21 cellular contexts compared by ENCODE assay signal in the genomic region with DNA sequence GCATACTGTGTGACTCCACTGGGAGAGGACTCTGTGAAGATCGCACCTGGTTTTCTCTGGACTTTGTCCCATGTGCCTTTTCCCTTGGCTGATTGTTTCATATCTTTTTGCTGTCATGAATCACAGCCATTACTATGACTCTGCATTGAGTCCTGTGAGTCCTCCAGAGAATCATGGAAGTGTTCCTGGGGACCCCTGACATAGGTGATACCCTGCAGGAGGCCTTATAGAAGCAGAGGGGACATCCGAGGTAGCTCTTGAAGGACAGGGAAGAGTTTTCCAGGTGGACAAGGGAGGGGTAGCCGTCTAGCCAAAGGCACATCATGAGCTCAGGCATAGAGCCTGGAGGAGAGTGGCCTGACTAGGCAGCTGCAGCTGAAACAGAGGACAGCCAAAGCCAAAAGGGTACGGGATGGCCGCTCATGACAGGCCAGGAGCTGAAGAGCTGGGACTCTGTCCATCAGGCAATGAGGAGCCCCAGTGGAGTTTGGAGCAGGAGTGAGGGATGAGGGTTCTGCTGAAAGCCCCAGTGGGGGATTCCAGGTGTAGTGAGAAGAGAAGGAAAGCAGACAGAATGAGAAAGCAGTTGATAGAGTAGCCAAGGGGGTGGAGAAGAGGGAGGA.
DNase-seq lines count a peak whose midpoint lies in the region; ATAC-seq, FAIRE-seq and TF ChIP-seq lines count a peak whose summit lies in the region.
"Had no signal": no experiment of that assay in that cellular context is flagged by ENCODE, and none has a peak within 500 bp of the region (broad histone marks: within the 10 kb centered on the region; RNA-seq: fewer than 3 reads in every experiment).

No MANE protein-coding gene starts in this region.

- TF ChIP-seq CTCF in sigmoid colon (IDR thresholded peaks at IDR 0.05) = no peak
- TF ChIP-seq CTCF in vagina (IDR thresholded peaks at IDR 0.05) = no peak

- no peaks in the 10 kb centered on the region for H3K4me1 Mint-ChIP-seq in stimulated activated naive CD8-positive, alpha-beta T cell treated with anti-CD3 and anti-CD28 coated beads, Interleukin-15, amount 100 ng/mL, for 72 hours
- no peaks in the 10 kb centered on the region for H3K4me1 Mint-ChIP-seq in effector memory CD8-positive, alpha-beta T cell (ENCODE audit: low read depth in 2 of 2)
- H3K4me1 Mint-ChIP-seq: GM23338 had no signal

- WGBS in sigmoid colon, 2 donors = 65 to 85% methylated on average over 5 of the region's 5 CpGs

- no peak for TF ChIP-seq EP300 in sigmoid colon (IDR thresholded peaks at IDR 0.05)

- no peak overlapping the region for H3K4me3 Mint-ChIP-seq in stimulated activated naive CD8-positive, alpha-beta T cell treated with anti-CD3 and anti-CD28 coated beads, Interleukin-15, amount 100 ng/mL, for 72 hours
- H3K4me3 Mint-ChIP-seq in effector memory CD8-positive, alpha-beta T cell = no peak overlapping the region
- H3K4me3 Mint-ChIP-seq: B cell; CD8-positive, alpha-beta T cell; GM23338 had no signal

- intact Hi-C loops in sigmoid colon (cut with DNase I) = no loop called here
- intact Hi-C loops in vagina (cut with DNase I) = no loop called here

- H3K36me3 ChIP-seq in sigmoid colon (no peaks in the 10 kb centered on the region), vagina (no peaks in the 10 kb centered on the region)
- H3K36me3 ChIP-seq: BLaER1 treated with 17β-estradiol and CSF1 and Interleukin-3, amounts not matched to agents 10 nM and 100 nM had no signal

- DNase-seq in stimulated activated naive CD8-positive, alpha-beta T cell treated with anti-CD3 and anti-CD28 coated beads, Interleukin-15, amount 100 ng/mL, for 72 hours = no peak
- no peak for DNase-seq in stimulated activated naive CD8-positive, alpha-beta T cell treated with anti-CD3 and anti-CD28 coated beads, Interleukin-15, Interleukin-2, amounts not matched to agents 100 U/mL and 50 U/mL, for 24 hours
- no peak for DNase-seq in effector memory CD8-positive, alpha-beta T cell
- peak; percentile 10 for DNase-seq in sigmoid colon
- peak; percentile 56 to 92 for DNase-seq in vagina (ENCODE audit: extremely low spot score in 2 of 2)
- no peak for DNase-seq in OCI-M2 (lab: John Stamatoyannopoulos, UW; ENCODE audit: unreplicated experiment)
- no peak for DNase-seq in SW 1271 (lab: John Stamatoyannopoulos, UW)
- DNase-seq in GM12892 (ENCODE audit: insufficient read length) = no peak
- DNase-seq: COR-L47, DMS 273 treated with DMSO at 0.1 percent for 48 hours, DMS53, DND-41, EL, HCEC 1CT, IMR-90 had no signal

- H3K27ac ChIP-seq in sigmoid colon (no peak overlapping the region), vagina (no peak overlapping the region)
- H3K27ac ChIP-seq: BLaER1 treated with 17β-estradiol and CSF1 and Interleukin-3, amounts not matched to agents 10 nM and 100 nM; HL-60 had no signal

- FAIRE-seq in GM12892 (lab: Jason Lieb, UNC) = no peak
- FAIRE-seq: H54 had no signal

- peaks cover 7 to 11% of the 10 kb centered on the region in 2 donors for H3K9me3 Mint-ChIP-seq in stimulated activated naive CD8-positive, alpha-beta T cell treated with anti-CD3 and anti-CD28 coated beads, Interleukin-15, amount 100 ng/mL, for 72 hours
- H3K9me3 Mint-ChIP-seq in effector memory CD8-positive, alpha-beta T cell = no peaks in the 10 kb centered on the region
- H3K9me3 Mint-ChIP-seq: CD8-positive, alpha-beta T cell had no signal

- no peaks in the 10 kb centered on the region for H3K36me3 Mint-ChIP-seq in effector memory CD8-positive, alpha-beta T cell (ENCODE audit: insufficient read depth)
- H3K36me3 Mint-ChIP-seq: CD8-positive, alpha-beta T cell had no signal

- H3K4me3 ChIP-seq in sigmoid colon (no peak overlapping the region), vagina (no peak overlapping the region)
- H3K4me3 ChIP-seq: BLaER1 treated with 17β-estradiol and CSF1 and Interleukin-3, amounts not matched to agents 10 nM and 100 nM; GM23338 had no signal

- no peak for ATAC-seq in stimulated activated naive CD8-positive, alpha-beta T cell treated with anti-CD3 and anti-CD28 coated beads, Interleukin-15, amount 100 ng/mL, for 72 hours
- ATAC-seq in stimulated activated naive CD8-positive, alpha-beta T cell treated with anti-CD3 and anti-CD28 coated beads, Interleukin-15, Interleukin-2, amounts not matched to agents 100 U/mL and 50 U/mL, for 24 hours = no peak
- no peak for ATAC-seq in effector memory CD8-positive, alpha-beta T cell (replicated peaks)
- ATAC-seq: CD8-positive, alpha-beta T cell; GM23338 had no signal

- H3K27me3 ChIP-seq in sigmoid colon (peaks cover 0 to 14% (median 2%) of the 10 kb centered on the region in 3 donors), vagina (no peaks in the 10 kb centered on the region)
- H3K27me3 ChIP-seq: BLaER1 treated with 17β-estradiol and CSF1 and Interleukin-3, amounts not matched to agents 10 nM and 100 nM had no signal

- peak overlapping the region; percentile 38 to 71 for H3K27ac Mint-ChIP-seq in stimulated activated naive CD8-positive, alpha-beta T cell treated with anti-CD3 and anti-CD28 coated beads, Interleukin-15, amount 100 ng/mL, for 72 hours
- peak overlapping the region; percentile 28 to 55 for H3K27ac Mint-ChIP-seq in effector memory CD8-positive, alpha-beta T cell
- H3K27ac Mint-ChIP-seq: B cell; CD8-positive, alpha-beta T cell; GM23338 had no signal

- H3K4me1 ChIP-seq in sigmoid colon = no peaks in the 10 kb centered on the region
- no peaks in the 10 kb centered on the region for H3K4me1 ChIP-seq in vagina

- peaks cover 44% of the 10 kb centered on the region for H3K27me3 Mint-ChIP-seq in stimulated activated naive CD8-positive, alpha-beta T cell treated with anti-CD3 and anti-CD28 coated beads, Interleukin-15, amount 100 ng/mL, for 72 hours
- H3K27me3 Mint-ChIP-seq in effector memory CD8-positive, alpha-beta T cell = peaks cover 15 to 95% of the 10 kb centered on the region in 2 donors

- TF ChIP-seq POLR2A in sigmoid colon (IDR thresholded peaks at IDR 0.05) = no peak
- no peak for TF ChIP-seq POLR2A in vagina (IDR thresholded peaks at IDR 0.05)
- TF ChIP-seq POLR2A in GM12892 (IDR thresholded peaks at IDR 0.05; ENCODE audit: low read depth, low read length) = no peak

- H3K9me3 ChIP-seq in sigmoid colon (peaks cover 0 to 4% (median 0%) of the 10 kb centered on the region in 4 donors), vagina (no peaks in the 10 kb centered on the region)

Comparison
In these comparisons a context has a peak if more than half of its experiments do, and no peak if none do; other contexts are left out.
1. DNase-seq: peak in sigmoid colon (single experiment) and vagina (2 of 2); none in stimulated activated naive CD8-positive, alpha-beta T cell treated with anti-CD3 and anti-CD28 coated beads, Interleukin-15, amount 100 ng/mL, for 72 hours (0 of 2), stimulated activated naive CD8-positive, alpha-beta T cell treated with anti-CD3 and anti-CD28 coated beads, Interleukin-15, Interleukin-2, amounts not matched to agents 100 U/mL and 50 U/mL, for 24 hours (single experiment), effector memory CD8-positive, alpha-beta T cell (0 of 3), OCI-M2 (single experiment), SW 1271 (0 of 2) and GM12892 (single experiment).